1 cellular context compared by ENCODE assay signal in genomic region chr3:52671676-52672075, GRCh38.
TF ChIP-seq lines count a peak whose summit lies in the region.

No MANE protein-coding gene starts in this region.

TF ChIP-seq in GM23338, 12 proteins besides CTCF, POLR2A, EP300 and RAD21:
- TF ChIP-seq ZNF331 (CRISPR knock-in tag; IDR thresholded peaks at IDR 0.05; ENCODE audit: low read depth) (no peak), POLR2AphosphoS5 (IDR thresholded peaks at IDR 0.05; ENCODE audit: low read depth) (no peak), JUNB (IDR thresholded peaks at IDR 0.05; ENCODE audit: unreplicated experiment) (no peak), REST (IDR thresholded peaks at IDR 0.05; ENCODE audit: unreplicated experiment) (no peak), EZH2phosphoT487 (IDR thresholded peaks at IDR 0.05; ENCODE audit: unreplicated experiment) (no peak), EZH2 (IDR thresholded peaks at IDR 0.05; ENCODE audit: low read depth, unreplicated experiment) (no peak), ZNF114 (CRISPR knock-in tag; IDR thresholded peaks at IDR 0.05) (no peak), STAT1 (IDR thresholded peaks at IDR 0.05; ENCODE audit: unreplicated experiment) (no peak), CREB1 (CRISPR knock-in tag; IDR thresholded peaks at IDR 0.05; ENCODE audit: low read depth) (no peak), ZNF462 (CRISPR knock-in tag; IDR thresholded peaks at IDR 0.05) (no peak), ETS1 (IDR thresholded peaks at IDR 0.05) (no peak), NANOG (IDR thresholded peaks at IDR 0.05; ENCODE audit: borderline replicate concordance) (no peak)
